In the genomic region with DNA sequence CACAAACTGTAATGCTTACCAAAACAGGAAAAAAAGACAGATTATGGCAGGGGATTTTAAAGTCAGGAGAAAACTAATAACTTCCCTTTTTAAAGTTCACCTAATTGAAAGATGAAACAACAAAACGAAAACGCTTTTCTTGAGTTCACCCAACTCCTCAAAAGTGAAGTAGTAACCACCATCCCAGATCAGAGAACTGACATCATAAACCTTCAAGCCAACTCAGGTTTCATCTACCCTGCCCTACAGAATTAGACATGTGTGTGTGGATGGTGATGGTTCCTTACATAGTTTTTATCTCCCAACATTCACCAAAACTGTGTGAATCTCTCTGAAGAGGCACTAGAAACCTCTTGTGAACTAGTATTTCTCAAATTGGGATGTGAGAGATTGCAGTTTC, we compare ENCODE assay signal across 10 cellular contexts.
DNase-seq lines count a peak whose midpoint lies in the region; ATAC-seq and TF ChIP-seq lines count a peak whose summit lies in the region.
"Had no signal": no experiment of that assay in that cellular context is flagged by ENCODE, and none has a peak within 500 bp of the region (broad histone marks: within the 10 kb centered on the region; RNA-seq: fewer than 3 reads in every experiment).

No MANE protein-coding gene starts in this region.

- H3K36me3 ChIP-seq in body of pancreas (replicated peaks in 1 of 2; ENCODE audit: insufficient read depth in 1 of 2, low read depth in 2 of 2), result no peaks in the 10 kb centered on the region
- H3K36me3 ChIP-seq: colonic mucosa had no signal

- peak overlapping the region; percentile 18 for H3K4me3 Mint-ChIP-seq in activated naive CD8-positive, alpha-beta T cell treated with anti-CD3 and anti-CD28 coated beads, Interleukin-2, amount 50 U/mL, for 24 hours

- H3K9me3 Mint-ChIP-seq in activated naive CD8-positive, alpha-beta T cell treated with anti-CD3 and anti-CD28 coated beads, Interleukin-2, amount 50 U/mL, for 24 hours, result no peaks in the 10 kb centered on the region

- H3K4me1 Mint-ChIP-seq in activated naive CD8-positive, alpha-beta T cell treated with anti-CD3 and anti-CD28 coated beads, Interleukin-2, amount 50 U/mL, for 24 hours, result peaks cover 89% of the 10 kb centered on the region

- intact Hi-C loops in body of pancreas (cut with DNase I), result no loop called here

- H3K27ac Mint-ChIP-seq in activated naive CD8-positive, alpha-beta T cell treated with anti-CD3 and anti-CD28 coated beads, Interleukin-2, amount 50 U/mL, for 24 hours, result peak overlapping the region; percentile 71

- no peak overlapping the region for H3K27ac ChIP-seq in body of pancreas
- H3K27ac ChIP-seq: colonic mucosa, PC-9 had no signal

- H3K9me3 ChIP-seq in body of pancreas, result no peaks in the 10 kb centered on the region
- H3K9me3 ChIP-seq: colonic mucosa had no signal

- no peak overlapping the region for H3K4me3 ChIP-seq in body of pancreas
- H3K4me3 ChIP-seq: colonic mucosa, PC-9 had no signal

- no peaks in the 10 kb centered on the region for H3K27me3 Mint-ChIP-seq in activated naive CD8-positive, alpha-beta T cell treated with anti-CD3 and anti-CD28 coated beads, Interleukin-2, amount 50 U/mL, for 24 hours

- no peaks in the 10 kb centered on the region for H3K27me3 ChIP-seq in body of pancreas
- H3K27me3 ChIP-seq: colonic mucosa had no signal

- no peak for TF ChIP-seq POLR2A in body of pancreas (IDR thresholded peaks at IDR 0.05)

- DNase-seq in activated naive CD8-positive, alpha-beta T cell treated with anti-CD3 and anti-CD28 coated beads, Interleukin-2, amount 50 U/mL, for 24 hours, result no peak
- DNase-seq in activated CD8-positive, alpha-beta memory T cell treated with anti-CD3 and anti-CD28 coated beads for 24 hours, result no peak
- DNase-seq in H4 (ENCODE audit: low spot score), result no peak
- no peak for DNase-seq in body of pancreas
- DNase-seq: colonic mucosa, hypothalamus had no signal

- WGBS in body of pancreas, 2 donors, result 68 to 93% methylated on average over 2 of the region's 2 CpGs

- H3K36me3 Mint-ChIP-seq in activated naive CD8-positive, alpha-beta T cell treated with anti-CD3 and anti-CD28 coated beads, Interleukin-2, amount 50 U/mL, for 24 hours (ENCODE audit: low read depth), result no peaks in the 10 kb centered on the region

- no peak for TF ChIP-seq CTCF in body of pancreas (IDR thresholded peaks at IDR 0.05)

- peak; percentile 32 for ATAC-seq in GM18861 (IDR thresholded peaks at IDR 0.05; ENCODE audit: unreplicated experiment)
- peak; percentile 50 for ATAC-seq in GM21576 (IDR thresholded peaks at IDR 0.05; ENCODE audit: unreplicated experiment)
- peak; percentile 36 for ATAC-seq in HG03439 (IDR thresholded peaks at IDR 0.05; ENCODE audit: unreplicated experiment)
- no peak for ATAC-seq in activated naive CD8-positive, alpha-beta T cell treated with anti-CD3 and anti-CD28 coated beads, Interleukin-2, amount 50 U/mL, for 24 hours
- ATAC-seq in body of pancreas, result no peak

- peaks cover 26% of the 10 kb centered on the region for H3K4me1 ChIP-seq in body of pancreas
- H3K4me1 ChIP-seq: colonic mucosa had no signal

Comparison
In these comparisons a context has a peak if more than half of its experiments do, and no peak if none do; other contexts are left out.
1. ATAC-seq: peak in GM18861 (single experiment), GM21576 (single experiment) and HG03439 (single experiment); none in activated naive CD8-positive, alpha-beta T cell treated with anti-CD3 and anti-CD28 coated beads, Interleukin-2, amount 50 U/mL, for 24 hours (single experiment) and body of pancreas (single experiment).